ENCODE assay signal across 8 cellular contexts in genomic region chr18:2655153-2655953, GRCh38. TPM values are rescaled to one million over a fixed set of nuclear protein-coding genes. Genes with fewer than 3 reads are reported as not detected.
DNase-seq lines count a peak whose midpoint lies in the region; ATAC-seq and TF ChIP-seq lines count a peak whose summit lies in the region.

TSS of gene SMCHD1 (plus strand) at chr18:2655726. CDS start at chr18:2656076, 350 bp downstream.

- H3K4me1 ChIP-seq in HUES48 (ENCODE audit: control insufficient read depth, insufficient read depth, low read length): peaks cover 25% of the 10 kb centered on the region
- peaks cover 23% of the 10 kb centered on the region for H3K4me1 ChIP-seq in OCI-LY1 (ENCODE audit: insufficient read depth, low read length, severe bottlenecking)

- H3F3A ChIP-seq in OCI-LY1 (ENCODE audit: insufficient read depth, low read length): no peaks in the 10 kb centered on the region

- H2AFZ ChIP-seq in OCI-LY1 (ENCODE audit: low read length): no peak within 1 kb of the TSS

- H3K27me3 Mint-ChIP-seq in endothelial cell (ENCODE audit: unreplicated experiment): peaks cover 9% of the 10 kb centered on the region

- H3K4me3 ChIP-seq in HUES48 (ENCODE audit: low read depth, low read length): peak within 1 kb of the TSS; percentile 89
- peak within 1 kb of the TSS; percentile 98 for H3K4me3 ChIP-seq in OCI-LY1 (ENCODE audit: low read depth, low read length, poor library complexity, severe bottlenecking)

- peak within 1 kb of the TSS; percentile 52 for H3K27ac Mint-ChIP-seq in endothelial cell (ENCODE audit: unreplicated experiment)

- peaks cover 45% of the 10 kb centered on the region for H3K79me2 ChIP-seq in OCI-LY1 (ENCODE audit: insufficient read depth, low read length)

- TF ChIP-seq CTCF in OCI-LY1 (IDR thresholded peaks at IDR 0.05; ENCODE audit: low read length) (no peak), endothelial cell (IDR thresholded peaks at IDR 0.05; ENCODE audit: unreplicated experiment) (no peak)

- DNase-seq in D341Med (ENCODE audit: low spot score): peak; percentile 99
- DNase-seq in activated CD8-positive, alpha-beta memory T cell treated with anti-CD3 and anti-CD28 coated beads, Interleukin-2, amount 50 U/mL, for 48 hours: peak; percentile 97
- peak; percentile 77 for DNase-seq in endothelial cell (ENCODE audit: low spot score)
- peak; percentile 93 for DNase-seq in midbrain (lab: John Stamatoyannopoulos, UW)
- DNase-seq in stimulated activated CD8-positive, alpha-beta memory T cell treated with anti-CD3 and anti-CD28 coated beads, Interleukin-2, amount 100 ng/mL, for 1 hour (ENCODE audit: low read depth in 2 of 2): peak; percentile 74 to 80

- H3K9me3 ChIP-seq in HUES48 (ENCODE audit: control insufficient read depth, insufficient read depth, low read length) (no peaks in the 10 kb centered on the region), OCI-LY1 (ENCODE audit: low read length) (no peaks in the 10 kb centered on the region)

- no peaks in the 10 kb centered on the region for H3K9me2 ChIP-seq in OCI-LY1 (ENCODE audit: low read depth, low read length)

- H3K9ac ChIP-seq in HUES48 (ENCODE audit: low read depth, low read length) (peak within 1 kb of the TSS; percentile 85), OCI-LY1 (ENCODE audit: low read length) (peak within 1 kb of the TSS; percentile 83)

- peaks cover 7% of the 10 kb centered on the region for H3K36me3 Mint-ChIP-seq in endothelial cell (ENCODE audit: low read depth, unreplicated experiment)

- H3K27ac ChIP-seq in HUES48 (ENCODE audit: low read depth, low read length) (peak within 1 kb of the TSS; percentile 94), OCI-LY1 (ENCODE audit: low read depth, low read length, poor library complexity, severe bottlenecking) (peak within 1 kb of the TSS; percentile 82)

- H3K4me1 Mint-ChIP-seq in endothelial cell (ENCODE audit: unreplicated experiment): peaks cover 20% of the 10 kb centered on the region

- H3K27me3 ChIP-seq in HUES48 (ENCODE audit: control insufficient read depth, insufficient read depth, low read length): peaks cover 47% of the 10 kb centered on the region
- H3K27me3 ChIP-seq in OCI-LY1 (ENCODE audit: insufficient read depth, low read length): no peaks in the 10 kb centered on the region

- no peaks in the 10 kb centered on the region for H3K9me3 Mint-ChIP-seq in endothelial cell (ENCODE audit: unreplicated experiment)

- peak; percentile 61 for ATAC-seq in GM21390 (IDR thresholded peaks at IDR 0.05; ENCODE audit: unreplicated experiment)

- H4K20me1 ChIP-seq in OCI-LY1 (ENCODE audit: insufficient read depth, low read length): no peaks in the 10 kb centered on the region

- H3K36me3 ChIP-seq in HUES48 (ENCODE audit: control insufficient read depth, insufficient read depth, low read length) (no peaks in the 10 kb centered on the region), OCI-LY1 (ENCODE audit: insufficient read depth, low read length) (no peaks in the 10 kb centered on the region; the same call in 1 of the 2 replicates)

- H3K4me3 Mint-ChIP-seq in endothelial cell (ENCODE audit: unreplicated experiment): peak within 1 kb of the TSS; percentile 95

- H3K4me2 ChIP-seq in OCI-LY1 (ENCODE audit: low read length): peak within 1 kb of the TSS; percentile 88

RNA-seq across cellular contexts. Expression of gene SMCHD1, which starts in this region (rescaled TPM):
- 28.3 TPM for total RNA-seq in endothelial cell (ENCODE audit: unreplicated experiment)

Comparison
In these comparisons a context has a peak if more than half of its experiments do, and no peak if none do; other contexts are left out.
1. Peak in every context shown above with its lines: DNase-seq, ATAC-seq, H3K4me3 ChIP-seq and H3K27ac ChIP-seq.